ENCODE assay signal across 14 cellular contexts in genomic region chr20:49786226-49786625, GRCh38. TPM values are rescaled to one million over a fixed set of nuclear protein-coding genes. Genes with fewer than 3 reads are reported as not detected.
A peak's percentile ranks its signal among the peaks of the same experiment; 100 is the strongest.
DNase-seq lines count a peak whose midpoint lies in the region; ATAC-seq and TF ChIP-seq lines count a peak whose summit lies in the region.
"Had no signal": no experiment of that assay in that cellular context is flagged by ENCODE, and none has a peak within 500 bp of the region (broad histone marks: within the 10 kb centered on the region; RNA-seq: fewer than 3 reads in every experiment).

No MANE protein-coding gene starts in this region.

- TF ChIP-seq CTCF in GM06990 (IDR thresholded peaks at IDR 0.05; ENCODE audit: insufficient read depth, low read length, poor library complexity, severe bottlenecking) (no peak), WTC11 (IDR thresholded peaks at IDR 0.05) (no peak)

- H3K27me3 ChIP-seq in GM06990 (replicated peaks; ENCODE audit: control insufficient read depth, insufficient read depth, low read length): no peaks in the 10 kb centered on the region
- H3K27me3 ChIP-seq: BE2C, body of pancreas, MG63 had no signal

- H3K9me3 Mint-ChIP-seq in WTC11: no peaks in the 10 kb centered on the region

- H3K4me3 ChIP-seq in GM06990 (replicated peaks; ENCODE audit: low read depth, low read length): peak overlapping the region; percentile 55
- H3K4me3 ChIP-seq: body of pancreas, MG63 had no signal

- peaks cover 4% of the 10 kb centered on the region for H3K4me1 Mint-ChIP-seq in T-helper 17 cell
- peaks cover 11% of the 10 kb centered on the region; the same call in 1 of the 2 replicates for H3K4me1 Mint-ChIP-seq in WTC11

- H3K27ac Mint-ChIP-seq in T-helper 17 cell (no peak overlapping the region), WTC11 (no peak overlapping the region)

- H3K27me3 Mint-ChIP-seq in T-helper 17 cell: peaks cover 8% of the 10 kb centered on the region
- no peaks in the 10 kb centered on the region for H3K27me3 Mint-ChIP-seq in WTC11 (ENCODE audit: low read depth)

- peak; percentile 36 for ATAC-seq in GM19452 (IDR thresholded peaks at IDR 0.05; ENCODE audit: unreplicated experiment)
- ATAC-seq in HG03135 (IDR thresholded peaks at IDR 0.05; ENCODE audit: unreplicated experiment): peak; percentile 25
- no peak for ATAC-seq in T-helper 17 cell
- no peak for ATAC-seq in WTC11
- ATAC-seq: body of pancreas, Right ventricle myocardium inferior had no signal

- POLR2A ChIA-PET in WTC11 (lab: Charles Lee): no interaction called here

- CTCF ChIA-PET in WTC11 (lab: Charles Lee): interaction anchor here (0.7 to 2.0 kb wide), 5 partner anchors 11 to 92 kb away, joined by 3 to 8 read pairs (median 3); partner anchors contain the start of gene SLC9A8

- H3K36me3 Mint-ChIP-seq in T-helper 17 cell (ENCODE audit: low read depth): no peaks in the 10 kb centered on the region
- no peaks in the 10 kb centered on the region for H3K36me3 Mint-ChIP-seq in WTC11

- no peaks in the 10 kb centered on the region for H3K36me3 ChIP-seq in GM06990 (ENCODE audit: control insufficient read depth, insufficient read depth, low read length)
- H3K36me3 ChIP-seq: BE2C, MG63 had no signal

- no peaks in the 10 kb centered on the region for H3K9me3 ChIP-seq in T-helper 17 cell (ENCODE audit: control insufficient read depth, low read length, poor library complexity, severe bottlenecking)
- H3K9me3 ChIP-seq: BE2C, body of pancreas, MG63 had no signal

- H3K4me3 Mint-ChIP-seq in T-helper 17 cell (no peak overlapping the region), WTC11 (no peak overlapping the region)

- DNase-seq in GM06990 (ENCODE audit: extremely low read depth, insufficient read length) (peak; percentile 34), RPMI8226 (peak; percentile 56), T-helper 17 cell (no peak), NCI-H748 (lab: John Stamatoyannopoulos, UW; ENCODE audit: unreplicated experiment) (no peak), HuH-7.5 (ENCODE audit: low spot score) (no peak), WTC11 (ENCODE audit: low spot score) (no peak)
- DNase-seq: activated T-cell treated with anti-CD3 and anti-CD28 coated beads, Interleukin-2, amount 50 U/mL, for 48 hours; BE2C; body of pancreas; MG63; NCI-H446 had no signal

TF ChIP-seq in WTC11, 78 proteins besides CTCF, POLR2A, EP300 and RAD21:
- TF ChIP-seq NR3C1 (CRISPR knock-in tag; conservative IDR thresholded peaks at IDR 0.05; ENCODE audit: low read depth): no peak
- TF ChIP-seq ZNF425 (CRISPR knock-in tag; conservative IDR thresholded peaks at IDR 0.05): no peak
- TF ChIP-seq NR2C2 (CRISPR knock-in tag; IDR thresholded peaks at IDR 0.05): no peak
- TF ChIP-seq SOX15 (CRISPR knock-in tag; IDR thresholded peaks at IDR 0.05): no peak
- no peak for TF ChIP-seq ZNF219 (CRISPR knock-in tag; IDR thresholded peaks at IDR 0.05; ENCODE audit: borderline replicate concordance)
- TF ChIP-seq MYBL2 (CRISPR knock-in tag; IDR thresholded peaks at IDR 0.05): no peak
- TF ChIP-seq ATF3 (CRISPR knock-in tag; conservative IDR thresholded peaks at IDR 0.05): no peak
- no peak for TF ChIP-seq FOXK1 (CRISPR knock-in tag; IDR thresholded peaks at IDR 0.05)
- TF ChIP-seq ATF6 (CRISPR knock-in tag; IDR thresholded peaks at IDR 0.05): no peak
- no peak for TF ChIP-seq ZNF423 (CRISPR knock-in tag; IDR thresholded peaks at IDR 0.05)
- no peak for TF ChIP-seq NFE2L1 (CRISPR knock-in tag; IDR thresholded peaks at IDR 0.05)
- TF ChIP-seq HMGA2 (CRISPR knock-in tag; IDR thresholded peaks at IDR 0.05): no peak
- no peak for TF ChIP-seq E2F5 (CRISPR knock-in tag; IDR thresholded peaks at IDR 0.05)
- no peak for TF ChIP-seq PRRX2 (CRISPR knock-in tag; IDR thresholded peaks at IDR 0.05)
- TF ChIP-seq ZBTB43 (CRISPR knock-in tag; IDR thresholded peaks at IDR 0.05): no peak
- no peak for TF ChIP-seq AFF4 (CRISPR knock-in tag; IDR thresholded peaks at IDR 0.05; ENCODE audit: borderline replicate concordance)
- TF ChIP-seq ETV6 (CRISPR knock-in tag; IDR thresholded peaks at IDR 0.05): no peak

RNA-seq across cellular contexts. Expression of gene SLC9A8, which starts 26.4 kb away (rescaled TPM):
- total RNA-seq in T-helper 17 cell: 10 to 100 TPM; 42.4 to 44.8 TPM
- total RNA-seq in WTC11 (2021): 6.3 to 6.5 TPM (median 6.5 TPM) in 3 replicates

Comparison
In these comparisons a context has a peak if more than half of its experiments do, and no peak if none do; other contexts are left out.
1. DNase-seq: peak in GM06990 (single experiment) and RPMI8226 (single experiment); none in T-helper 17 cell (0 of 3), NCI-H748 (single experiment), HuH-7.5 (single experiment) and WTC11 (single experiment).
2. ATAC-seq: peak in GM19452 (single experiment) and HG03135 (single experiment); none in T-helper 17 cell (single experiment) and WTC11 (single experiment).